In genomic region chr16:23375643-23376042, GRCh38 we compare ENCODE assay signal across 29 cellular contexts.
"Had no signal": no experiment of that assay in that cellular context is flagged by ENCODE, and none has a peak within 500 bp of the region (broad histone marks: within the 10 kb centered on the region; RNA-seq: fewer than 3 reads in every experiment).

No MANE protein-coding gene starts in this region.

- H3K36me3 ChIP-seq: ascending aorta, breast epithelium, cardiac muscle cell, colonic mucosa, esophagus muscularis mucosa, gastrocnemius medialis had no signal

- ATAC-seq: activated T-cell treated with anti-CD3 and anti-CD28 coated beads, Interleukin-2, amount 50 U/mL, for 72 hours; gastrocnemius medialis had no signal

- H3K4me1 Mint-ChIP-seq: activated CD4-positive, alpha-beta memory T cell treated with anti-CD3 and anti-CD28 coated beads, Interleukin-2, amount 10 ng/mL, durations not matched to agents 7 days and 5 days; activated CD4-positive, alpha-beta T cell treated with anti-CD3 and anti-CD28 coated beads, Interleukin-2, amount 10 ng/mL, durations not matched to agents 7 days and 5 days; activated naive CD4-positive, alpha-beta T cell treated with anti-CD3 and anti-CD28 coated beads, Interleukin-2, amount 10 ng/mL, durations not matched to agents 7 days and 5 days; activated naive CD8-positive, alpha-beta T cell treated with anti-CD3 and anti-CD28 coated beads, Interleukin-2, amount 10 ng/mL, durations not matched to agents 7 days and 5 days; brain; endodermal cell had no signal

- H3K36me3 Mint-ChIP-seq: activated naive CD4-positive, alpha-beta T cell treated with anti-CD3 and anti-CD28 coated beads, Interleukin-2, amount 10 ng/mL, durations not matched to agents 7 days and 5 days; activated naive CD4-positive, alpha-beta T cell treated with anti-CD3 and anti-CD28 coated beads, Interleukin-2, amount 50 U/mL, for 72 hours; activated naive CD8-positive, alpha-beta T cell treated with anti-CD3 and anti-CD28 coated beads, Interleukin-2, amount 10 ng/mL, durations not matched to agents 7 days and 5 days; brain had no signal

- H3K4me3 Mint-ChIP-seq: activated CD4-positive, alpha-beta memory T cell treated with anti-CD3 and anti-CD28 coated beads, Interleukin-2, amount 10 ng/mL, durations not matched to agents 7 days and 5 days; activated CD4-positive, alpha-beta T cell treated with anti-CD3 and anti-CD28 coated beads, Interleukin-2, amount 10 ng/mL, durations not matched to agents 7 days and 5 days; activated naive CD4-positive, alpha-beta T cell treated with anti-CD3 and anti-CD28 coated beads, Interleukin-2, amount 10 ng/mL, durations not matched to agents 7 days and 5 days; activated naive CD8-positive, alpha-beta T cell treated with anti-CD3 and anti-CD28 coated beads, Interleukin-2, amount 10 ng/mL, durations not matched to agents 7 days and 5 days; activated T-cell treated with anti-CD3 and anti-CD28 coated beads, Interleukin-2, amount 50 U/mL, for 24 hours; activated T-cell treated with anti-CD3 and anti-CD28 coated beads, Interleukin-2, amount 50 U/mL, for 72 hours; brain; endodermal cell had no signal

- H3K27ac Mint-ChIP-seq: activated CD4-positive, alpha-beta memory T cell treated with anti-CD3 and anti-CD28 coated beads, Interleukin-2, amount 10 ng/mL, durations not matched to agents 7 days and 5 days; activated CD4-positive, alpha-beta T cell treated with anti-CD3 and anti-CD28 coated beads, Interleukin-2, amount 10 ng/mL, durations not matched to agents 7 days and 5 days; activated naive CD4-positive, alpha-beta T cell treated with anti-CD3 and anti-CD28 coated beads, Interleukin-2, amount 10 ng/mL, durations not matched to agents 7 days and 5 days; activated naive CD4-positive, alpha-beta T cell treated with anti-CD3 and anti-CD28 coated beads, Interleukin-2, amount 50 U/mL, for 72 hours; activated naive CD8-positive, alpha-beta T cell treated with anti-CD3 and anti-CD28 coated beads, Interleukin-2, amount 10 ng/mL, durations not matched to agents 7 days and 5 days; activated T-cell treated with anti-CD3 and anti-CD28 coated beads, Interleukin-2, amount 50 U/mL, for 24 hours; activated T-cell treated with anti-CD3 and anti-CD28 coated beads, Interleukin-2, amount 50 U/mL, for 72 hours; brain; endodermal cell had no signal

- H3K9me3 Mint-ChIP-seq: activated CD4-positive, alpha-beta memory T cell treated with anti-CD3 and anti-CD28 coated beads, Interleukin-2, amount 10 ng/mL, durations not matched to agents 7 days and 5 days; activated CD4-positive, alpha-beta T cell treated with anti-CD3 and anti-CD28 coated beads, Interleukin-2, amount 10 ng/mL, durations not matched to agents 7 days and 5 days; activated naive CD4-positive, alpha-beta T cell treated with anti-CD3 and anti-CD28 coated beads, Interleukin-2, amount 10 ng/mL, durations not matched to agents 7 days and 5 days; activated naive CD4-positive, alpha-beta T cell treated with anti-CD3 and anti-CD28 coated beads, Interleukin-2, amount 50 U/mL, for 72 hours; activated naive CD8-positive, alpha-beta T cell treated with anti-CD3 and anti-CD28 coated beads, Interleukin-2, amount 10 ng/mL, durations not matched to agents 7 days and 5 days; activated T-cell treated with anti-CD3 and anti-CD28 coated beads, Interleukin-2, amount 50 U/mL, for 24 hours; activated T-cell treated with anti-CD3 and anti-CD28 coated beads, Interleukin-2, amount 50 U/mL, for 72 hours; brain; endodermal cell had no signal

- H3K4me3 ChIP-seq: ascending aorta, breast epithelium, cardiac muscle cell, colonic mucosa, esophagus muscularis mucosa, gastrocnemius medialis had no signal

- H3K27ac ChIP-seq: ascending aorta, breast epithelium, cardiac muscle cell, colonic mucosa, esophagus muscularis mucosa, foreskin keratinocyte, gastrocnemius medialis had no signal

- H3K9me3 ChIP-seq: ascending aorta, breast epithelium, colonic mucosa, esophagus muscularis mucosa, gastrocnemius medialis had no signal

- H3K27me3 Mint-ChIP-seq: activated CD4-positive, alpha-beta T cell treated with anti-CD3 and anti-CD28 coated beads, Interleukin-2, amount 10 ng/mL, durations not matched to agents 7 days and 5 days; activated T-cell treated with anti-CD3 and anti-CD28 coated beads, Interleukin-2, amount 50 U/mL, for 24 hours had no signal

- DNase-seq: activated CD4-positive, alpha-beta memory T cell treated with anti-CD3 and anti-CD28 coated beads, Interleukin-2, amount 10 ng/mL, durations not matched to agents 7 days and 5 days; activated CD4-positive, alpha-beta T cell treated with anti-CD3 and anti-CD28 coated beads for 1 hour; activated CD4-positive, alpha-beta T cell treated with anti-CD3 and anti-CD28 coated beads for 4 hours; activated CD4-positive, alpha-beta T cell treated with anti-CD3 and anti-CD28 coated beads, Interleukin-2, amount 10 ng/mL, durations not matched to agents 7 days and 5 days; activated CD4-positive, alpha-beta T cell treated with anti-CD3 and anti-CD28 coated beads, Interleukin-2, amount 50 U/mL, for 4 hours; activated CD8-positive, alpha-beta memory T cell treated with anti-CD3 and anti-CD28 coated beads, Interleukin-2, amount 50 U/mL, for 48 hours; activated gamma-delta T cell; activated naive CD4-positive, alpha-beta T cell; activated naive CD4-positive, alpha-beta T cell treated with anti-CD3 and anti-CD28 coated beads, Interleukin-2, amount 10 ng/mL, durations not matched to agents 7 days and 5 days; activated naive CD8-positive, alpha-beta T cell treated with anti-CD3 and anti-CD28 coated beads, Interleukin-2, amount 10 ng/mL, durations not matched to agents 7 days and 5 days; activated T-cell treated with anti-CD3 and anti-CD28 coated beads for 4 hours; activated T-cell treated with anti-CD3 and anti-CD28 coated beads, Interleukin-2, amount 50 U/mL, for 24 hours; activated T-cell treated with anti-CD3 and anti-CD28 coated beads, Interleukin-2, amount 50 U/mL, for 72 hours; central memory CD4-positive, alpha-beta T cell; cerebellar nuclear complex; colonic mucosa; effector CD8-positive, alpha-beta T cell; endodermal cell; erythroblast; foreskin keratinocyte; gastrocnemius medialis; glutamatergic neuron; T-helper 2 cell had no signal

- H3K27me3 ChIP-seq: ascending aorta, breast epithelium, cardiac muscle cell, colonic mucosa, foreskin keratinocyte, gastrocnemius medialis had no signal

- H3K4me1 ChIP-seq: ascending aorta, breast epithelium, colonic mucosa, esophagus muscularis mucosa, foreskin keratinocyte, gastrocnemius medialis had no signal
